ENCODE assay signal across 13 cellular contexts in the genomic region with DNA sequence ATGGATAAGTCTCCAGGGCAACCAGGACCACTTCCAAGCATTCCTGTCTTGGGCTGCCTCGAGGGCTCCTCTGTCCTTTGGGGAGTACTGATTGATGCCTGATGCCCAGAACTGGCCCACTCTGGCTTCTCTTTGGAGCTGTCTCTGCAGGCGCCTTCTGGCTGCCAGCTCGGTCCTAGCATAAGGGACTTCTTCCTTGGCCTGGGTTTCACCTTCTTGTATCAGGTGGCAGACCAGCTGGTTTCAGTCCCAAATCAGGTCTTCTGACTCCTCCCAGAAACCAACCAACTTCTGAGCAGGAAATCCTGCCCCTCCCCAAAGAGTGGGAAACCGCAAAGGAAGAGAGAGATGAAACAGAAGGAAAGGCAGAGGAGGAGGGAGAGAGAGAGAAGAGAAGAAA. TPM values are rescaled to one million over a fixed set of nuclear protein-coding genes. Genes with fewer than 3 reads are reported as not detected.
DNase-seq lines count a peak whose midpoint lies in the region; ATAC-seq and TF ChIP-seq lines count a peak whose summit lies in the region.
"Had no signal": no experiment of that assay in that cellular context is flagged by ENCODE, and none has a peak within 500 bp of the region (broad histone marks: within the 10 kb centered on the region; RNA-seq: fewer than 3 reads in every experiment).

No MANE protein-coding gene starts in this region.

- H3K36me3 ChIP-seq in ovary = no peaks in the 10 kb centered on the region
- H3K36me3 ChIP-seq: cardiac muscle cell, SJCRH30 had no signal

- intact Hi-C loops in left ventricle myocardium superior (cut with micrococcal nuclease) (no loop called here), ovary (cut with DNase I) (loop anchor here in 3 of 4 donors (5.0 to 10.0 kb wide), 4 partner anchors 44 to 64 kb away; no protein-coding TSS in a partner anchor)

- no peak for TF ChIP-seq POLR2A in ovary (IDR thresholded peaks at IDR 0.05)

- POLR2A ChIA-PET in naive thymus-derived CD8-positive, alpha-beta T cell (lab: Charles Lee) = no interaction called here

- peak; percentile 21 for DNase-seq in activated T-cell treated with anti-CD3 and anti-CD28 coated beads, Interleukin-2, amount 50 U/mL, for 1 hour
- no peak for DNase-seq in activated T-cell treated with anti-CD3 and anti-CD28 coated beads, Interleukin-2, amount 50 U/mL, for 48 hours
- peak; percentile 26 to 37 for DNase-seq in activated CD4-positive, alpha-beta T cell treated with anti-CD3 and anti-CD28 coated beads, Interleukin-2, amount 50 U/mL, for 48 hours
- DNase-seq in naive thymus-derived CD8-positive, alpha-beta T cell = peak in 4 of 10 donors; percentile 11 to 14 (median 13)
- DNase-seq in left ventricle myocardium superior (no peak), OCI-M1 (lab: John Stamatoyannopoulos, UW) (no peak), ovary (no peak)
- DNase-seq: NCI-H510A, SJCRH30 had no signal

- H3K4me3 ChIP-seq in ovary = no peak overlapping the region
- H3K4me3 ChIP-seq: cardiac muscle cell, SJCRH30 had no signal

- no peak for TF ChIP-seq EP300 in ovary (IDR thresholded peaks at IDR 0.05)

- no peaks in the 10 kb centered on the region for H3K9me3 ChIP-seq in ovary
- H3K9me3 ChIP-seq: SJCRH30 had no signal

- H3K9me3 Mint-ChIP-seq in naive thymus-derived CD8-positive, alpha-beta T cell = peaks cover 0 to 2% (median 0%) of the 10 kb centered on the region in 9 donors

- H3K36me3 Mint-ChIP-seq in naive thymus-derived CD8-positive, alpha-beta T cell = peaks cover 0 to 8% (median 0%) of the 10 kb centered on the region in 3 donors

- peak overlapping the region; percentile 22 to 79 (median 67) for H3K4me3 Mint-ChIP-seq in naive thymus-derived CD8-positive, alpha-beta T cell

- peak overlapping the region in 1 of 2 donors; percentile 30 for H3K27ac ChIP-seq in ovary
- H3K27ac ChIP-seq: cardiac muscle cell, SJCRH30 had no signal

- H3K4me1 Mint-ChIP-seq in naive thymus-derived CD8-positive, alpha-beta T cell = peaks cover 13 to 36% (median 23%) of the 10 kb centered on the region in 4 donors

- H3K27ac Mint-ChIP-seq in naive thymus-derived CD8-positive, alpha-beta T cell = peak overlapping the region in 7 of 10 donors; percentile 4 to 53 (median 38)

- no peaks in the 10 kb centered on the region for H3K27me3 ChIP-seq in ovary
- H3K27me3 ChIP-seq: SJCRH30 had no signal

- WGBS in ovary, 3 donors = 40 to 50% (median 44%) methylated on average over 4 of the region's 4 CpGs

- peaks cover 0 to 9% (median 6%) of the 10 kb centered on the region in 5 donors for H3K27me3 Mint-ChIP-seq in naive thymus-derived CD8-positive, alpha-beta T cell

- no peak for TF ChIP-seq CTCF in ovary (IDR thresholded peaks at IDR 0.05)

- peaks cover 19% of the 10 kb centered on the region for H3K4me1 ChIP-seq in ovary (ENCODE audit: insufficient read depth)

- ATAC-seq in GM21786 (IDR thresholded peaks at IDR 0.05; ENCODE audit: unreplicated experiment) = peak; percentile 92
- peak in 1 of 2 donors; percentile 57 for ATAC-seq in naive thymus-derived CD8-positive, alpha-beta T cell
- no peak for ATAC-seq in left ventricle myocardium superior

RNA-seq across cellular contexts. Expression of a gene that starts 10.6 kb away (rescaled TPM):
- total RNA-seq in naive thymus-derived CD8-positive, alpha-beta T cell = not detected
- not detected for polyA plus RNA-seq in naive thymus-derived CD8-positive, alpha-beta T cell
- 594 TPM for total RNA-seq in left ventricle myocardium superior
- 100 to 1,000 TPM in 3 of 7 donors, 10 to 100 TPM in 4; 61.4 to 392 (median 79.2) TPM for total RNA-seq in ovary
- polyA plus RNA-seq in ovary = 10 to 100 TPM; 41.5 to 75.4 TPM
- total RNA-seq: G401 had no signal

RNA-seq across cellular contexts. Expression of a gene that starts 18.8 kb away (rescaled TPM):
- total RNA-seq in naive thymus-derived CD8-positive, alpha-beta T cell = not detected
- polyA plus RNA-seq in naive thymus-derived CD8-positive, alpha-beta T cell = under 1 TPM in 1 of 3 donors, not detected in 2; 0.30 TPM
- 2.8 TPM for total RNA-seq in left ventricle myocardium superior
- total RNA-seq in ovary = 100 to 1,000 TPM in 1 of 7 donors, 10 to 100 TPM in 5, 1 to 10 TPM in 1; 7.4 to 106 (median 57.7) TPM
- 100 to 1,000 TPM in 1 of 2 donors, 10 to 100 TPM in 1; 32.0 to 265 TPM for polyA plus RNA-seq in ovary
- total RNA-seq: A673, cardiac muscle cell, G401, SJCRH30 had no signal
- polyA plus RNA-seq: cardiac muscle cell had no signal

RNA-seq across cellular contexts. Expression of a gene that starts 33.6 kb away (rescaled TPM):
- under 1 TPM; 0.73 to 0.93 TPM for total RNA-seq in naive thymus-derived CD8-positive, alpha-beta T cell
- under 1 TPM in 2 of 3 donors, not detected in 1; 0.42 to 0.86 TPM for polyA plus RNA-seq in naive thymus-derived CD8-positive, alpha-beta T cell
- total RNA-seq in left ventricle myocardium superior (5.2 TPM), ovary (10 to 100 TPM in 1 of 7 donors, 1 to 10 TPM in 4, under 1 TPM in 2; 0.58 to 56.9 (median 4.2) TPM)
- polyA plus RNA-seq in ovary = 1 to 10 TPM in 1 of 2 donors, under 1 TPM in 1; 0.54 to 7.0 TPM
- total RNA-seq: G401 had no signal

Comparison
In these comparisons a context has a peak if more than half of its experiments do, and no peak if none do; other contexts are left out.
1. DNase-seq: peak in activated T-cell treated with anti-CD3 and anti-CD28 coated beads, Interleukin-2, amount 50 U/mL, for 1 hour (single experiment) and activated CD4-positive, alpha-beta T cell treated with anti-CD3 and anti-CD28 coated beads, Interleukin-2, amount 50 U/mL, for 48 hours (2 of 2); none in activated T-cell treated with anti-CD3 and anti-CD28 coated beads, Interleukin-2, amount 50 U/mL, for 48 hours (0 of 2), left ventricle myocardium superior (single experiment), OCI-M1 (single experiment) and ovary (0 of 5).
2. RNA of a gene that starts 10.6 kb away (total RNA-seq): 594 TPM in left ventricle myocardium superior (single experiment) and 61.4 to 392 TPM in ovary; not detected in naive thymus-derived CD8-positive, alpha-beta T cell; every median in the first group is over 10 times any median in the second.